Comparison of ENCODE assay signal across 18 cellular contexts in genomic region chr4:186586190-186586589, GRCh38. TPM values are rescaled to one million over a fixed set of nuclear protein-coding genes. Genes with fewer than 3 reads are reported as not detected.
DNase-seq lines count a peak whose midpoint lies in the region; ATAC-seq, FAIRE-seq and TF ChIP-seq lines count a peak whose summit lies in the region.
"Had no signal": no experiment of that assay in that cellular context is flagged by ENCODE, and none has a peak within 500 bp of the region (broad histone marks: within the 10 kb centered on the region; RNA-seq: fewer than 3 reads in every experiment).

No MANE protein-coding gene starts in this region.

- intact Hi-C loops in HepG2 (cut with micrococcal nuclease; ENCODE audit: unreplicated experiment) (no loop called here), right lobe of liver (cut with DNase I) (loop anchor here (10.0 kb wide), 1 partner anchor 291 kb away; no protein-coding TSS in a partner anchor), OCI-LY7 (cut with micrococcal nuclease; ENCODE audit: unreplicated experiment) (loop anchor here (2.0 kb wide), 1 partner anchor 289 kb away; no protein-coding TSS in a partner anchor)
- intact Hi-C loops in activated CD4-positive, alpha-beta memory T cell treated with anti-CD3 and anti-CD28 coated beads for 36 hours (cut with micrococcal nuclease), result no loop called here

- H3K9me3 ChIP-seq in HepG2 (ENCODE audit: low read length) (no peaks in the 10 kb centered on the region), right lobe of liver (no peaks in the 10 kb centered on the region), keratinocyte (ENCODE audit: control insufficient read depth, low read depth, low read length) (no peaks in the 10 kb centered on the region), OCI-LY7 (ENCODE audit: low read length) (no peaks in the 10 kb centered on the region)
- H3K9me3 ChIP-seq: Peyer's patch had no signal

- H2AFZ ChIP-seq in HepG2 (ENCODE audit: low read length), result no peak overlapping the region
- H2AFZ ChIP-seq in keratinocyte (ENCODE audit: control insufficient read depth, low read length), result no peak overlapping the region
- H2AFZ ChIP-seq in OCI-LY7 (ENCODE audit: low read length), result no peak overlapping the region
- H2AFZ ChIP-seq: GM23248 had no signal

- no peaks in the 10 kb centered on the region for H3K79me2 ChIP-seq in HepG2 (ENCODE audit: insufficient read depth, low read length)
- H3K79me2 ChIP-seq in keratinocyte (ENCODE audit: control insufficient read depth, insufficient read depth, low read length), result peaks cover 38% of the 10 kb centered on the region
- no peaks in the 10 kb centered on the region for H3K79me2 ChIP-seq in OCI-LY7 (ENCODE audit: insufficient read depth, low read depth, low read length)

- 99% methylated on average over 8 of the region's 8 CpGs for WGBS in HepG2 (ENCODE audit: low lambda C conversion rate)
- 74% methylated on average over 7 of the region's 8 CpGs for WGBS in right lobe of liver (ENCODE audit: insufficient coverage, low coverage, low lambda C conversion rate, missing lambda C conversion rate)

- no peaks in the 10 kb centered on the region for H3K36me3 Mint-ChIP-seq in activated CD4-positive, alpha-beta memory T cell treated with anti-CD3 and anti-CD28 coated beads for 36 hours

- H3K27me3 ChIP-seq in HepG2 (ENCODE audit: control insufficient read depth in 1 of 2, insufficient read depth in 2 of 2, low read length in 2 of 2) (no peaks in the 10 kb centered on the region), right lobe of liver (no peaks in the 10 kb centered on the region), keratinocyte (ENCODE audit: control insufficient read depth, extremely low read depth, insufficient read depth, low read length) (no peaks in the 10 kb centered on the region)
- H3K27me3 ChIP-seq: Peyer's patch had no signal

- H3K4me2 ChIP-seq in HepG2 (ENCODE audit: low read depth, low read length) (no peak overlapping the region), keratinocyte (ENCODE audit: control insufficient read depth, extremely low read depth, insufficient read depth, low read depth, low read length) (no peak overlapping the region), OCI-LY7 (ENCODE audit: low read length) (no peak overlapping the region)

- H3K27ac ChIP-seq in HepG2 (ENCODE audit: extremely low read length, insufficient read depth, low read length) (no peak overlapping the region), right lobe of liver (no peak overlapping the region), keratinocyte (ENCODE audit: control insufficient read depth, insufficient read depth, low read length) (no peak overlapping the region), OCI-LY7 (ENCODE audit: low read depth, low read length, poor library complexity, severe bottlenecking) (no peak overlapping the region)
- H3K27ac ChIP-seq: GM23248, Peyer's patch had no signal

- no peak for ATAC-seq in HepG2
- ATAC-seq in right lobe of liver, result no peak

- H3K4me1 ChIP-seq in HepG2 (ENCODE audit: insufficient read depth, low read length) (0 out of 2 replicates have a peak, but pooled peaks cover 6% of the 10 kb centered on the region), right lobe of liver (no peaks in the 10 kb centered on the region), keratinocyte (ENCODE audit: control insufficient read depth, extremely low read depth, insufficient read depth, low read length) (no peaks in the 10 kb centered on the region), OCI-LY7 (ENCODE audit: insufficient read depth, low read length, poor library complexity, severe bottlenecking) (no peaks in the 10 kb centered on the region)
- H3K4me1 ChIP-seq: Peyer's patch had no signal

- no peak for TF ChIP-seq RAD21 in HepG2 (CRISPR knock-in tag; IDR thresholded peaks at IDR 0.05)

- no peaks in the 10 kb centered on the region for H3K9me1 ChIP-seq in keratinocyte (ENCODE audit: control insufficient read depth, extremely low read depth, insufficient read depth, low read length)

- H3K36me3 ChIP-seq in HepG2 (replicated peaks in 1 of 2; ENCODE audit: control insufficient read depth in 1 of 2, insufficient read depth in 2 of 2, low read length in 2 of 2), result peaks cover 23 to 51% of the 10 kb centered on the region in 2 experiments
- peaks cover 0 to 3% (median 0%) of the 10 kb centered on the region in 4 donors for H3K36me3 ChIP-seq in right lobe of liver
- H3K36me3 ChIP-seq in keratinocyte (ENCODE audit: control insufficient read depth in 2 of 2, extremely low read depth in 1 of 2, insufficient read depth in 2 of 2, low read length in 2 of 2), result peaks cover 30 to 38% of the 10 kb centered on the region in 2 experiments
- no peaks in the 10 kb centered on the region for H3K36me3 ChIP-seq in OCI-LY7 (ENCODE audit: insufficient read depth, low read length)

- in situ Hi-C loops in HepG2 (cut with HindIII; ENCODE audit: extremely low pct_ligation_motif_present, low pct_unique_long_range_greater_than_20kb), result loop anchor here (10.0 kb wide), 1 partner anchor 281 kb away; no protein-coding TSS in a partner anchor

- H3K9ac ChIP-seq in HepG2 (ENCODE audit: insufficient read depth, low read depth, low read length) (no peak overlapping the region), keratinocyte (ENCODE audit: control insufficient read depth, extremely low read depth, insufficient read depth, low read length) (no peak overlapping the region)
- H3K9ac ChIP-seq: GM23248 had no signal

- FAIRE-seq in HepG2 (lab: Jason Lieb, UNC) (no peak), keratinocyte (lab: Jason Lieb, UNC) (peak; percentile 69)
- FAIRE-seq: G401.6 had no signal

- CTCF ChIA-PET in HepG2 (lab: Yijun Ruan, JAX; ENCODE audit: low intra/inter-chr PET ratio, low total read pairs), result interaction anchor here (2.3 kb wide), 1 partner anchor 289 kb away, joined by 20 read pairs; no protein-coding TSS in a partner anchor
- CTCF ChIA-PET in OCI-LY7 (lab: Charles Lee; ENCODE audit: unreplicated experiment), result no interaction called here
- CTCF ChIA-PET in activated CD4-positive, alpha-beta memory T cell treated with anti-CD3 and anti-CD28 coated beads for 36 hours (lab: Charles Lee), result interaction anchor here (1.0 to 1.7 kb wide), 5 partner anchors 114 to 519 kb away, joined by 3 to 26 read pairs (median 5); no protein-coding TSS in a partner anchor

- BruUV-seq in HepG2 (replicated peaks; lab: Mats Ljungman, UMichigan) (no TSS peak), OCI-LY7 (replicated peaks; lab: Mats Ljungman, UMichigan) (no TSS peak)

- no peak for DNase-seq in HepG2 (ENCODE audit: low spot score)
- DNase-seq in right lobe of liver, result no peak
- peak; percentile 14 to 42 for DNase-seq in cardiac fibroblast (ENCODE audit: low read depth in 2 of 2)
- DNase-seq in keratinocyte (ENCODE audit: low read depth, low spot score), result no peak
- no peak for DNase-seq in OCI-LY7 (ENCODE audit: low spot score)
- DNase-seq in MV-4-11 (lab: John Stamatoyannopoulos, UW), result no peak
- no peak for DNase-seq in NCI-H1417 treated with DMSO at 0.1 percent for 48 hours (lab: John Stamatoyannopoulos, UW)
- no peak for DNase-seq in activated CD4-positive, alpha-beta memory T cell treated with anti-CD3 and anti-CD28 coated beads for 36 hours
- DNase-seq: C1 segment of cervical spinal cord, DMS79 treated with DMSO at 0.1 percent for 48 hours, GM23248, NCI-H1436 treated with DMSO at 0.1 percent for 48 hours, NCI-H2029 treated with DMSO at 0.1 percent for 48 hours, NCI-H510A treated with DMSO at 0.1 percent for 48 hours, NCI-H82, Peyer's patch, SHP77 had no signal

- TF ChIP-seq EP300 in HepG2 (IDR thresholded peaks at IDR 0.05; ENCODE audit: low read depth in 2 of 2, low read length in 2 of 2) (no peak), HepG2 (CRISPR knock-in tag; IDR thresholded peaks at IDR 0.05; ENCODE audit: borderline replicate concordance) (no peak)

- POLR2A ChIA-PET in HepG2 (lab: Yijun Ruan, JAX), result no interaction called here
- POLR2A ChIA-PET in OCI-LY7 (lab: Charles Lee), result no interaction called here
- POLR2A ChIA-PET in activated CD4-positive, alpha-beta memory T cell treated with anti-CD3 and anti-CD28 coated beads for 36 hours (lab: Charles Lee), result no interaction called here

- no peak overlapping the region for H3K4me3 ChIP-seq in HepG2 (replicated peaks in 1 of 3; ENCODE audit: insufficient read depth in 1 of 3, low read depth in 2 of 3, low read length in 3 of 3)
- no peak overlapping the region for H3K4me3 ChIP-seq in right lobe of liver
- no peak overlapping the region for H3K4me3 ChIP-seq in cardiac fibroblast (replicated peaks in 1 of 2; ENCODE audit: low read depth in 2 of 2, low read length in 2 of 2)
- H3K4me3 ChIP-seq in keratinocyte (ENCODE audit: control insufficient read depth in 2 of 3, extremely low read depth in 1 of 3, insufficient read depth in 2 of 3, low read depth in 1 of 3, low read length in 3 of 3), result no peak overlapping the region
- H3K4me3 ChIP-seq in OCI-LY7 (ENCODE audit: low read depth, low read length, poor library complexity, severe bottlenecking), result no peak overlapping the region
- H3K4me3 ChIP-seq: GM23248, Peyer's patch had no signal

- H3K4me1 Mint-ChIP-seq in activated CD4-positive, alpha-beta memory T cell treated with anti-CD3 and anti-CD28 coated beads for 36 hours (ENCODE audit: low read depth), result no peaks in the 10 kb centered on the region

- H3K27me3 Mint-ChIP-seq in activated CD4-positive, alpha-beta memory T cell treated with anti-CD3 and anti-CD28 coated beads for 36 hours, result peaks cover 2% of the 10 kb centered on the region

- TF ChIP-seq CTCF in HepG2 (CRISPR knock-in tag; IDR thresholded peaks at IDR 0.05) (no peak), right lobe of liver (IDR thresholded peaks at IDR 0.05) (no peak), cardiac fibroblast (IDR thresholded peaks at IDR 0.05; ENCODE audit: low read depth, low read length) (no peak), keratinocyte (optimal IDR thresholded peaks at IDR 0.05 in 1 of 3, IDR thresholded peaks at IDR 0.05 in 1 of 3, conservative IDR thresholded peaks at IDR 0.05 in 1 of 3; ENCODE audit: extremely low read depth in 1 of 3, insufficient read depth in 2 of 3, low read length in 3 of 3) (no peak), OCI-LY7 (conservative IDR thresholded peaks at IDR 0.05; ENCODE audit: low read length) (no peak)

- TF ChIP-seq POLR2A in HepG2 (IDR thresholded peaks at IDR 0.05; ENCODE audit: insufficient read depth in 1 of 2, low read depth in 2 of 2, low read length in 2 of 2) (no peak), right lobe of liver (IDR thresholded peaks at IDR 0.05) (no peak)

- H3K4me3 Mint-ChIP-seq in activated CD4-positive, alpha-beta memory T cell treated with anti-CD3 and anti-CD28 coated beads for 36 hours, result no peak overlapping the region

- dilution Hi-C loops in keratinocyte (cut with MboI; ENCODE audit: extremely low pct_ligation_motif_present, low sequenced_read_pairs), result no loop called here

- peaks cover 6% of the 10 kb centered on the region for H3K9me3 Mint-ChIP-seq in activated CD4-positive, alpha-beta memory T cell treated with anti-CD3 and anti-CD28 coated beads for 36 hours

- H4K20me1 ChIP-seq in HepG2 (ENCODE audit: insufficient read depth, low read length) (peaks cover 3% of the 10 kb centered on the region; the same call in 1 of the 2 replicates), keratinocyte (ENCODE audit: control insufficient read depth, extremely low read depth, insufficient read depth, low read length) (peaks cover 13% of the 10 kb centered on the region), OCI-LY7 (ENCODE audit: insufficient read depth, low read length) (no peaks in the 10 kb centered on the region)

- no peaks in the 10 kb centered on the region for H3K9me2 ChIP-seq in OCI-LY7 (ENCODE audit: insufficient read depth, low read length)

- H3K27ac Mint-ChIP-seq in activated CD4-positive, alpha-beta memory T cell treated with anti-CD3 and anti-CD28 coated beads for 36 hours, result no peak overlapping the region

RNA-seq across cellular contexts. Expression of gene MTNR1A, which starts 30.8 kb away (rescaled TPM):
- total RNA-seq in HepG2 (2016; rRNA removed; fragmentation: Illumina TruSeq; extraction: Trizol) (not detected in 2 replicates), right lobe of liver (under 1 TPM in 1 of 6 experiments, not detected in 5; 0.18 TPM), OCI-LY7 (2022) (not detected in 2 replicates)
- not detected in 2 replicates for total RNA-seq in HepG2 (2016; cell fraction: cytosol; rRNA removed; fragmentation: Illumina TruSeq; extraction: Trizol; ENCODE audit: low read depth)
- total RNA-seq in HepG2 (2016; cell fraction: insoluble cytoplasmic fraction; rRNA removed; fragmentation: Illumina TruSeq; extraction: Trizol), result not detected in 2 replicates
- total RNA-seq in HepG2 (2016; cell fraction: membrane; rRNA removed; fragmentation: Illumina TruSeq; extraction: Trizol), result not detected in 2 replicates
- not detected in 2 replicates for total RNA-seq in HepG2 (2016; cell fraction: nucleus; rRNA removed; fragmentation: Illumina TruSeq; extraction: Trizol)
- polyA plus RNA-seq in HepG2 (2011; rRNA removed) (0.08 TPM in 1 of 2 replicates, not detected in the other), keratinocyte (0.06 to 0.12 TPM in 2 of 3 replicates, not detected in the other)
- polyA plus RNA-seq in HepG2 (2011; cell fraction: cytosol; rRNA removed), result not detected in 2 replicates
- polyA plus RNA-seq in HepG2 (2011; cell fraction: nucleus; rRNA removed), result not detected in 2 replicates
- polyA plus RNA-seq in HepG2 (2012), result not detected in 2 replicates
- not detected in 2 replicates for polyA plus RNA-seq in HepG2 (2016; cell fraction: cytosol; fragmentation: Illumina TruSeq; extraction: Trizol; ENCODE audit: low read depth)
- polyA plus RNA-seq in HepG2 (2016; cell fraction: insoluble cytoplasmic fraction; fragmentation: Illumina TruSeq; extraction: Trizol; ENCODE audit: low read depth), result not detected in 2 replicates
- not detected in 2 replicates for polyA plus RNA-seq in HepG2 (2016; cell fraction: membrane; fragmentation: Illumina TruSeq; extraction: Trizol; ENCODE audit: low read depth)
- polyA plus RNA-seq in HepG2 (2016; cell fraction: nucleus; fragmentation: Illumina TruSeq; extraction: Trizol; ENCODE audit: insufficient read depth, low read depth), result not detected in 2 replicates
- 0.40 TPM in 1 of 2 replicates, not detected in the other for polyA minus RNA-seq in HepG2 (2011; rRNA and poly(A)+ RNA removed; ENCODE audit: low replicate concordance)
- polyA minus RNA-seq in HepG2 (2011; cell fraction: cytosol; rRNA and poly(A)+ RNA removed), result not detected in 2 replicates
- not detected in 2 replicates for polyA minus RNA-seq in HepG2 (2011; cell fraction: nucleus; rRNA and poly(A)+ RNA removed)
- polyA plus RNA-seq in keratinocyte (2011; ENCODE audit: low read depth), result not detected
- not detected in 2 replicates for polyA plus RNA-seq in keratinocyte (2011; cell fraction: cytosol; rRNA removed)
- 0.38 and 0.65 TPM in 2 replicates for polyA plus RNA-seq in keratinocyte (2011; cell fraction: nucleus; rRNA removed)
- polyA plus RNA-seq in keratinocyte (2012; ENCODE audit: low replicate concordance), result not detected in 2 replicates
- 0.16 to 0.82 TPM (median 0.36 TPM) in 3 replicates for polyA minus RNA-seq in keratinocyte
- polyA minus RNA-seq in keratinocyte (2011; cell fraction: cytosol; rRNA and poly(A)+ RNA removed), result not detected
- 2.6 and 6.1 TPM in 2 replicates for polyA minus RNA-seq in keratinocyte (2011; cell fraction: nucleus; rRNA and poly(A)+ RNA removed)
- total RNA-seq in OCI-LY7 (2014; rRNA removed; shearing (Covaris generic)), result not detected in 2 replicates
- total RNA-seq in activated CD4-positive, alpha-beta memory T cell treated with anti-CD3 and anti-CD28 coated beads for 36 hours, result not detected
- total RNA-seq: GM23248, Peyer's patch had no signal
- polyA plus RNA-seq: GM23248 had no signal

Comparison
In these comparisons a context has a peak if more than half of its experiments do, and no peak if none do; other contexts are left out.
1. intact Hi-C loops: an anchor here in right lobe of liver (10.0 kb wide) and OCI-LY7 (2.0 kb wide); none called in HepG2 and activated CD4-positive, alpha-beta memory T cell treated with anti-CD3 and anti-CD28 coated beads for 36 hours.
2. DNase-seq: peak in cardiac fibroblast (2 of 2); none in HepG2 (single experiment), right lobe of liver (0 of 3), keratinocyte (single experiment), OCI-LY7 (single experiment), MV-4-11 (single experiment), NCI-H1417 treated with DMSO at 0.1 percent for 48 hours (single experiment) and activated CD4-positive, alpha-beta memory T cell treated with anti-CD3 and anti-CD28 coated beads for 36 hours (single experiment).